ENCODE assay signal across 27 cellular contexts in the genomic region with DNA sequence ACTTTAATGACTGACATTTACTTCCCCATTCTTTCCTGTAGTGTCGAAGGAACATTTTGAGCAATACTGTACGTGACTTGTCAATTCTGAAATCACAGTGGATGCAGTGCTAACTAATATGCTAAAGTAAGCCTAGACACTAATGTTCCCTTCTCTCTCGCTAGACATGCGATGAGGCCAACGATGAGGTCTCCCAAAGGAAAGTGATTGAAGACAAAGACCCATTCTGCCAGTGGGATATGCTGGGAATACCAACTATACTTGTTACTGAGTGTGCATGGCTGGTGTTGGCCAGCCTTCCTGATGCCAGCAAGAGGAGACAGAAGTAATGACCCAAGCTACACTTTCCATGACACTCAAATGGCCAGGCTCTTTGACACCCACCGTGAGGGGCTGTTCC. TPM values are rescaled to one million over a fixed set of nuclear protein-coding genes. Genes with fewer than 3 reads are reported as not detected.
DNase-seq lines count a peak whose midpoint lies in the region; ATAC-seq and TF ChIP-seq lines count a peak whose summit lies in the region.
"Had no signal": no experiment of that assay in that cellular context is flagged by ENCODE, and none has a peak within 500 bp of the region (broad histone marks: within the 10 kb centered on the region; RNA-seq: fewer than 3 reads in every experiment).

No MANE protein-coding gene starts in this region.

- ATAC-seq in right cardiac atrium (no peak), HG03457 (IDR thresholded peaks at IDR 0.05; ENCODE audit: unreplicated experiment) (no peak)
- ATAC-seq: activated CD8-positive, alpha-beta T cell treated with anti-CD3 and anti-CD28 coated beads, Interleukin-2, amount 10 ng/mL, durations not matched to agents 7 days and 5 days; activated naive CD4-positive, alpha-beta T cell treated with anti-CD3 and anti-CD28 coated beads, Interleukin-2, amount 50 U/mL, for 72 hours; gastrocnemius medialis; HCT116; left lung; naive thymus-derived CD8-positive, alpha-beta T cell had no signal

- H3K4me3 ChIP-seq in left ventricle myocardium inferior (no peak overlapping the region), right cardiac atrium (ENCODE audit: low read length) (no peak overlapping the region)
- H3K4me3 ChIP-seq: ascending aorta, gastrocnemius medialis, left lung, skin epidermis, tibial artery had no signal

- no peak for DNase-seq in left ventricle myocardium inferior
- no peak for DNase-seq in right cardiac atrium
- peak in 50 of 61 donors; percentile 3 to 83 (median 46) for DNase-seq in caudate nucleus (lab: John Stamatoyannopoulos, UW)
- DNase-seq in midbrain (lab: John Stamatoyannopoulos, UW): peak; percentile 69
- DNase-seq in NCI-H2081 (lab: John Stamatoyannopoulos, UW): no peak
- DNase-seq in NCI-H1092 (lab: John Stamatoyannopoulos, UW): no peak
- no peak for DNase-seq in GDM1 (lab: John Stamatoyannopoulos, UW)
- DNase-seq: activated CD4-positive, alpha-beta T cell treated with anti-CD3 and anti-CD28 coated beads for 1 hour; activated CD8-positive, alpha-beta T cell treated with anti-CD3 and anti-CD28 coated beads, Interleukin-2, amount 10 ng/mL, durations not matched to agents 7 days and 5 days; activated T-cell treated with anti-CD3 and anti-CD28 coated beads for 4 hours; dermis blood vessel endothelial cell; gastrocnemius medialis; KG1; left lung; MM.1S; naive thymus-derived CD8-positive, alpha-beta T cell; NCI-H1694 treated with DMSO at 0.1 percent for 48 hours; NCI-H2171 treated with DMSO at 0.1 percent for 48 hours; NCI-H524 treated with DMSO at 0.1 percent for 48 hours; SK-N-SH; tibial artery had no signal

- no peaks in the 10 kb centered on the region for H3K9me3 ChIP-seq in left ventricle myocardium inferior (replicated peaks)
- H3K9me3 ChIP-seq in right cardiac atrium (ENCODE audit: control insufficient read depth, low read length): no peaks in the 10 kb centered on the region
- H3K9me3 ChIP-seq: ascending aorta, gastrocnemius medialis, left lung, SK-N-SH, tibial artery had no signal

- 73% methylated on average over 6 of the region's 6 CpGs for WGBS in right cardiac atrium

- TF ChIP-seq CTCF in left ventricle myocardium inferior (IDR thresholded peaks at IDR 0.05; ENCODE audit: borderline replicate concordance): no peak

- peak overlapping the region; percentile 49 for H3K27ac ChIP-seq in left ventricle myocardium inferior (replicated peaks)
- H3K27ac ChIP-seq in right cardiac atrium (ENCODE audit: low read length): no peak overlapping the region
- peak overlapping the region; percentile 91 for H3K27ac ChIP-seq in caudate nucleus (ENCODE audit: low read depth, low read length)
- H3K27ac ChIP-seq: ascending aorta, gastrocnemius medialis, left lung, RWPE1, tibial artery had no signal

- H3K36me3 ChIP-seq in left ventricle myocardium inferior: no peaks in the 10 kb centered on the region
- H3K36me3 ChIP-seq: ascending aorta, gastrocnemius medialis, left lung, tibial artery had no signal

- peaks cover 87% of the 10 kb centered on the region for H3K27me3 ChIP-seq in left ventricle myocardium inferior (ENCODE audit: low read depth)
- no peaks in the 10 kb centered on the region for H3K27me3 ChIP-seq in right cardiac atrium (ENCODE audit: control insufficient read depth, insufficient read depth)
- H3K27me3 ChIP-seq: ascending aorta had no signal

- intact Hi-C loops in left ventricle myocardium inferior (cut with micrococcal nuclease): no loop called here
- intact Hi-C loops in right cardiac atrium (cut with DNase I): no loop called here

- H3K4me1 ChIP-seq in left ventricle myocardium inferior (peaks cover 42% of the 10 kb centered on the region), right cardiac atrium (ENCODE audit: control insufficient read depth, insufficient read depth, low read length) (peaks cover 3% of the 10 kb centered on the region)

RNA-seq across cellular contexts. Expression of a gene that starts 2.5 kb away (rescaled TPM):
- total RNA-seq in left ventricle myocardium inferior: 9.8 TPM
- total RNA-seq in right cardiac atrium: 10 to 100 TPM; 15.4 to 49.4 (median 25.6) TPM
- 24.2 TPM for polyA plus RNA-seq in right cardiac atrium

Comparison
In these comparisons a context has a peak if more than half of its experiments do, and no peak if none do; other contexts are left out.
1. DNase-seq: peak in caudate nucleus (50 of 61) and midbrain (single experiment); none in left ventricle myocardium inferior (single experiment), right cardiac atrium (0 of 3), NCI-H2081 (0 of 2), NCI-H1092 (single experiment) and GDM1 (single experiment).